Comparison of ENCODE assay signal across 8 cellular contexts in the genomic region with DNA sequence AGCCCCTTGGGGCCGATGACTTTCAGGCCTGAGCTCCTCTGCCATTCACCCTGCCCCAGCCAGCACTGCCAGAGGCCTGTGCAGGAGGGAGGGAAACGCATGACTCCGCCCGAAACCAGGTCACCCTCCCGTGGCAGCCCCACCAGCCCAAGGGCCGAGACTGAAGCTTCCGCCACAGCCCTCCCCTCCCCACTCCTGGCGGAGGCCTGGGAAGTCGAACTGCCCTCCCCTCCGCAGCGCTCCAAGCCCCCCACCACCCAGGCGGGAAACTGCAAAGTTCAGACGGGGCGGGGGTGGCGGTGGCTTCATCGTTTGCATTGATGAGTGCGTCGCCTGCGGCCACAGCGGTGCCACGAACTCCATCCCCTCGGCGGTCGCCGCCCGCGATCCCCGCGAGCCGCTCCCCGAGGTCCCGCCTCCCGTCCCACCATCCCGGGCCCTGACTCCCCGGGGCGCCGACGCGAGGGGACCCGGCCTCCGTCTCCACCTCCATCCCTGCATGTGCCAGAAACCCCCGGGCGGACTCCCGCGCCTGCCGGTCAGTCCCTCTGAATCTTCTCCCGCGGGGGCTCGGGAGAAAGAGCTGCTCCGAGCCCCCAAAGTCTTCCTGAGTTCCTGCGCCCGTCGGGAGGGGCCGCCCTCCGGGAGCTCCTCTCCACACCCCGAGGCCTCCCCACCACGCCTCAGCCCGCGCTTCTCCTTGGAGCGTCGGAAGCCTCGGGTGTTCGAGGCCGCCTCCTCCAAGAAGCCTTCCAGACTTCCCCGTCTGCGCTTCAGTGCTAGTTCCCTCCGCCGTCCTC. TPM values are rescaled to one million over a fixed set of nuclear protein-coding genes. Genes with fewer than 3 reads are reported as not detected.
DNase-seq lines count a peak whose midpoint lies in the region; ATAC-seq, FAIRE-seq and TF ChIP-seq lines count a peak whose summit lies in the region.

No MANE protein-coding gene starts in this region.

- H3K36me3 ChIP-seq in Caco-2 (ENCODE audit: control insufficient read depth, insufficient read depth, low read length): no peaks in the 10 kb centered on the region
- no peaks in the 10 kb centered on the region for H3K36me3 ChIP-seq in KOPT-K1 (ENCODE audit: insufficient read depth, low read length)
- peaks cover 0 to 19% of the 10 kb centered on the region in 2 experiments; a peak in 3 of 4 replicates for H3K36me3 ChIP-seq in GM12878 (ENCODE audit: control insufficient read depth in 2 of 2, insufficient read depth in 2 of 2, low read length in 1 of 2)
- no peaks in the 10 kb centered on the region for H3K36me3 ChIP-seq in right lobe of liver
- H3K36me3 ChIP-seq in upper lobe of left lung: no peaks in the 10 kb centered on the region

- no peak overlapping the region for H3K27ac Mint-ChIP-seq in Caco-2 (ENCODE audit: unreplicated experiment)

- H3K36me3 Mint-ChIP-seq in Caco-2 (ENCODE audit: insufficient read depth, unreplicated experiment): peaks cover 54% of the 10 kb centered on the region

- under 1% methylated on average over 37 of the region's 68 CpGs for WGBS in GM12878 (ENCODE audit: insufficient coverage, insufficient replicate concordance, low lambda C conversion rate, missing lambda C conversion rate)
- WGBS in right lobe of liver (ENCODE audit: insufficient coverage, low coverage, low lambda C conversion rate, missing lambda C conversion rate): 10% methylated on average over 10 of the region's 68 CpGs
- WGBS in upper lobe of left lung, 2 donors: 13 to 32% methylated on average over 11 to 59 of the region's 68 CpGs

- TF ChIP-seq POLR2A in GM12878 (IDR thresholded peaks at IDR 0.05; ENCODE audit: low read depth, low read length) (no peak; the same call in 1 of the 2 replicates), right lobe of liver (IDR thresholded peaks at IDR 0.05) (no peak), upper lobe of left lung (IDR thresholded peaks at IDR 0.05) (no peak)

- in situ Hi-C loops in GM12878 (cut with MboI): no loop called here

- no peak for FAIRE-seq in GM12878 (lab: Jason Lieb, UNC)

- no peaks in the 10 kb centered on the region for H3K9me3 ChIP-seq in Caco-2
- H3K9me3 ChIP-seq in KOPT-K1 (ENCODE audit: insufficient read depth, low read length, poor library complexity, severe bottlenecking): no peaks in the 10 kb centered on the region
- no peaks in the 10 kb centered on the region for H3K9me3 ChIP-seq in GM12878 (replicated peaks; ENCODE audit: control insufficient read depth, insufficient read depth, low read length)
- no peaks in the 10 kb centered on the region for H3K9me3 ChIP-seq in right lobe of liver
- H3K9me3 ChIP-seq in upper lobe of left lung: no peaks in the 10 kb centered on the region

- H3K9ac ChIP-seq in GM12878 (ENCODE audit: control insufficient read depth, insufficient read depth, low read length): peak overlapping the region; percentile 85

- ATAC-seq in GM19438 (IDR thresholded peaks at IDR 0.05; ENCODE audit: low read depth, unreplicated experiment): peak; percentile 42
- ATAC-seq in GM12878: peak; percentile 71
- ATAC-seq in right lobe of liver: no peak
- ATAC-seq in upper lobe of left lung (ENCODE audit: low FRiP score in 2 of 2): peak in 1 of 2 donors; percentile 16

- peak overlapping the region; percentile 87 for H3K4me3 ChIP-seq in Caco-2 (ENCODE audit: low read depth, low read length)
- peak overlapping the region; percentile 93 for H3K4me3 ChIP-seq in GM12878
- peak overlapping the region; percentile 31 to 48 (median 43) for H3K4me3 ChIP-seq in right lobe of liver
- H3K4me3 ChIP-seq in upper lobe of left lung: peak overlapping the region; percentile 41 to 63 (median 58)

- no peaks in the 10 kb centered on the region for H3K9me3 Mint-ChIP-seq in Caco-2 (ENCODE audit: unreplicated experiment)

- H3K4me3 Mint-ChIP-seq in Caco-2 (ENCODE audit: unreplicated experiment): peak overlapping the region; percentile 81

- BruUV-seq in Caco-2 (replicated peaks; lab: Mats Ljungman, UMichigan): no TSS peak
- BruUV-seq in GM12878 (replicated peaks; lab: Mats Ljungman, UMichigan): TSS peak; percentile 67

- H3K4me2 ChIP-seq in GM12878 (ENCODE audit: control insufficient read depth, insufficient read depth): peak overlapping the region; percentile 89

- CTCF ChIA-PET in Caco-2 (lab: Charles Lee): interaction anchor here (0.6 to 2.1 kb wide), 13 partner anchors 16 to 492 kb away, joined by 3 to 14 read pairs (median 4); no protein-coding TSS in a partner anchor
- CTCF ChIA-PET in GM12878 (lab: Yijun Ruan, JAX): interaction anchor here (0.6 to 4.4 kb wide), 23 partner anchors 8 to 228 kb away, joined by 3 to 54 read pairs (median 4); a partner anchor contains a TSS

- H3K27ac ChIP-seq in KOPT-K1 (ENCODE audit: low read depth, low read length, poor library complexity, severe bottlenecking) (peak overlapping the region; percentile 47), GM12878 (ENCODE audit: control insufficient read depth, insufficient read depth) (peak overlapping the region; percentile 83), right lobe of liver (no peak overlapping the region), upper lobe of left lung (peak overlapping the region in 1 of 4 donors; percentile 15)

- H4K20me1 ChIP-seq in GM12878 (ENCODE audit: control insufficient read depth, insufficient read depth): no peaks in the 10 kb centered on the region

- no peak for TF ChIP-seq RAD21 in GM12878 (IDR thresholded peaks at IDR 0.05; ENCODE audit: insufficient read depth, low read depth, low read length)

- no peaks in the 10 kb centered on the region for H3K27me3 Mint-ChIP-seq in Caco-2 (ENCODE audit: insufficient read depth, unreplicated experiment)

- H2AFZ ChIP-seq in GM12878 (ENCODE audit: control insufficient read depth, low read depth, low read length): peak overlapping the region; percentile 89

- SMC1A ChIA-PET in GM12878 (lab: Charles Lee; ENCODE audit: uncharacterized antibody, unreplicated experiment): interaction anchor here (0.8 to 4.8 kb wide), 8 partner anchors 14 to 485 kb away, joined by 3 to 33 read pairs (median 4); no protein-coding TSS in a partner anchor

- DNase-seq in Caco-2: peak; percentile 37 to 44
- DNase-seq in GM12878 (ENCODE audit: low read depth, low spot score): no peak
- DNase-seq in right lobe of liver: no peak
- DNase-seq in upper lobe of left lung: peak in 1 of 2 donors; percentile 85
- no peak for DNase-seq in amniotic stem cell (lab: John Stamatoyannopoulos, UW)
- no peak for DNase-seq in NK-92 (lab: John Stamatoyannopoulos, UW; ENCODE audit: unreplicated experiment)

- no peak for TF ChIP-seq EP300 in GM12878 (IDR thresholded peaks at IDR 0.05; ENCODE audit: borderline replicate concordance in 1 of 2, control insufficient read depth in 1 of 2, low read depth in 2 of 2, low read length in 2 of 2)
- TF ChIP-seq EP300 in upper lobe of left lung (IDR thresholded peaks at IDR 0.05): no peak

- POLR2A ChIA-PET in Caco-2 (lab: Charles Lee): interaction anchor here (0.7 kb wide), 1 partner anchor 25 kb away, joined by 6 read pairs; no protein-coding TSS in a partner anchor
- POLR2A ChIA-PET in GM12878 (lab: Charles Lee): interaction anchor here (0.6 to 1.6 kb wide), 8 partner anchors 16 to 289 kb away, joined by 3 to 11 read pairs (median 4); a partner anchor contains a TSS

- intact Hi-C loops in Caco-2 (cut with micrococcal nuclease; ENCODE audit: unreplicated experiment) (loop anchor here (1.0 kb wide), 2 partner anchors 26 to 51 kb away; no protein-coding TSS in a partner anchor), GM12878 (cut with micrococcal nuclease; ENCODE audit: unreplicated experiment) (loop anchor here (1.0 to 2.0 kb wide), 2 partner anchors 26 to 50 kb away; no protein-coding TSS in a partner anchor), right lobe of liver (cut with DNase I) (no loop called here)

- TF ChIP-seq CTCF in Caco-2 (IDR thresholded peaks at IDR 0.05; ENCODE audit: insufficient read depth in 1 of 2, low read depth in 1 of 2, low read length in 1 of 2, severe bottlenecking in 1 of 2, unreplicated experiment in 1 of 2) (no peak), GM12878 (IDR thresholded peaks at IDR 0.05 in 2 of 3, conservative IDR thresholded peaks at IDR 0.05 in 1 of 3; ENCODE audit: control insufficient read depth in 2 of 3, extremely low read depth in 1 of 3, insufficient read depth in 1 of 3, low read depth in 3 of 3, low read length in 3 of 3) (no peak), right lobe of liver (IDR thresholded peaks at IDR 0.05) (no peak), upper lobe of left lung (IDR thresholded peaks at IDR 0.05) (no peak)

- RAD21 ChIA-PET in GM12878 (lab: Charles Lee; ENCODE audit: unreplicated experiment): interaction anchor here (0.6 to 3.9 kb wide), 10 partner anchors 16 to 472 kb away, joined by 3 to 48 read pairs (median 6); no protein-coding TSS in a partner anchor

- H3K4me1 Mint-ChIP-seq in Caco-2 (ENCODE audit: low read depth, unreplicated experiment): peaks cover 13% of the 10 kb centered on the region

- peaks cover 23% of the 10 kb centered on the region for H3K4me1 ChIP-seq in Caco-2
- H3K4me1 ChIP-seq in GM12878 (ENCODE audit: control insufficient read depth, insufficient read depth, low read length): peaks cover 5% of the 10 kb centered on the region
- peaks cover 0 to 12% (median 4%) of the 10 kb centered on the region in 4 donors for H3K4me1 ChIP-seq in right lobe of liver
- H3K4me1 ChIP-seq in upper lobe of left lung: peaks cover 16 to 30% (median 23%) of the 10 kb centered on the region in 4 donors

- H3K27me3 ChIP-seq in Caco-2 (replicated peaks; ENCODE audit: control insufficient read depth, insufficient read depth, low read length): no peaks in the 10 kb centered on the region
- H3K27me3 ChIP-seq in GM12878 (replicated peaks in 1 of 2; ENCODE audit: control insufficient read depth in 2 of 2, insufficient read depth in 2 of 2, low read length in 1 of 2): no peaks in the 10 kb centered on the region
- H3K27me3 ChIP-seq in right lobe of liver: no peaks in the 10 kb centered on the region
- peaks cover 0 to 8% (median 6%) of the 10 kb centered on the region in 4 donors for H3K27me3 ChIP-seq in upper lobe of left lung

- H3K79me2 ChIP-seq in GM12878 (ENCODE audit: control insufficient read depth, insufficient read depth, low read length): peaks cover 19% of the 10 kb centered on the region

RNA-seq across cellular contexts. Expression of a gene that starts 0.7 kb away (rescaled TPM):
- total RNA-seq in Caco-2 (2022) (29.3 and 30.6 TPM in 2 replicates), GM12878 (2014; rRNA removed) (23.8 and 26.9 TPM in 2 replicates), GM12878 (2014; rRNA removed; fragmentation: Illumina TruSeq; extraction: Trizol) (13.9 and 14.1 TPM in 2 replicates), GM12878 (2021) (44.3 and 49.1 TPM in 2 replicates), right lobe of liver (1 to 10 TPM in 4 of 6 experiments, under 1 TPM in 2; 0.42 to 5.3 (median 2.0) TPM), upper lobe of left lung (10 to 100 TPM in 1 of 6 donors, 1 to 10 TPM in 5; 3.0 to 28.3 (median 4.2) TPM)
- total RNA-seq in GM12878 (2013; cell fraction: nucleolus; rRNA removed): 140 and 164 TPM in 2 replicates
- polyA plus RNA-seq in GM12878 (2011; ENCODE audit: low read depth): 23.1 TPM
- polyA plus RNA-seq in GM12878 (2011; rRNA removed) (4.0 and 6.7 TPM in 2 replicates), GM12878 (2014; fragmentation: Illumina TruSeq; extraction: Trizol) (5.0 and 10.4 TPM in 2 replicates), GM12878 (2014; fragmentation: Nextera tagmentation; extraction: Ambion mirVana) (1 to 10 TPM in 1 of 2 experiments, under 1 TPM in 1; 0.55 to 1.3 TPM), GM12878 (2014; rRNA removed) (31.8 and 40.1 TPM in 2 replicates), GM12878 (2016; fragmentation: Nextera tagmentation; extraction: Ambion mirVana) (10 to 100 TPM in 1 of 2 experiments, 1 to 10 TPM in 1; 9.4 to 11.8 TPM)
- polyA plus RNA-seq in GM12878 (2011; cell fraction: cytosol; rRNA removed): 6.0 and 9.0 TPM in 2 replicates
- 47.3 and 52.4 TPM in 2 replicates for polyA plus RNA-seq in GM12878 (2011; cell fraction: nucleus; rRNA removed)
- 17.8 and 24.6 TPM in 2 replicates for polyA plus RNA-seq in GM12878 (2012)
- 7.5 and 12.0 TPM in 2 replicates for polyA minus RNA-seq in GM12878 (2011; rRNA and poly(A)+ RNA removed)
- 5.2 and 6.5 TPM in 2 replicates for polyA minus RNA-seq in GM12878 (2011; cell fraction: cytosol; rRNA and poly(A)+ RNA removed)
- 13.3 and 24.5 TPM in 2 replicates for polyA minus RNA-seq in GM12878 (2011; cell fraction: nucleus; rRNA and poly(A)+ RNA removed)

Comparison
In these comparisons a context has a peak if more than half of its experiments do, and no peak if none do; other contexts are left out.
1. DNase-seq: peak in Caco-2 (2 of 2); none in GM12878 (single experiment), right lobe of liver (0 of 3), amniotic stem cell (single experiment) and NK-92 (single experiment).
2. H3K4me3 ChIP-seq: peak in every context shown above with its lines; median percentile 93 in GM12878; 87 in Caco-2; 58 in upper lobe of left lung; 43 in right lobe of liver.
3. ATAC-seq: peak in GM19438 (single experiment) and GM12878 (single experiment); none in right lobe of liver (0 of 4).
4. H3K27ac ChIP-seq: peak in KOPT-K1 (single experiment) and GM12878 (single experiment); none in right lobe of liver (0 of 3).
5. intact Hi-C loops: an anchor here in Caco-2 (1.0 kb wide) and GM12878 (1.0 to 2.0 kb wide); none called in right lobe of liver.